Comparison of ENCODE assay signal across 8 cellular contexts in genomic region chr4:186192068-186192751, GRCh38. TPM values are rescaled to one million over a fixed set of nuclear protein-coding genes. Genes with fewer than 3 reads are reported as not detected.
A peak's percentile ranks its signal among the peaks of the same experiment; 100 is the strongest.
DNase-seq lines count a peak whose midpoint lies in the region; ATAC-seq and TF ChIP-seq lines count a peak whose summit lies in the region.

No MANE protein-coding gene starts in this region.

- H3K4me3 Mint-ChIP-seq in CD4-positive, alpha-beta memory T cell = peak overlapping the region; percentile 92 to 97 (median 95)

- peaks cover 36% of the 10 kb centered on the region for H3K4me1 ChIP-seq in CD4-positive, alpha-beta memory T cell (ENCODE audit: insufficient read depth, low read length)
- H3K4me1 ChIP-seq in esophagus muscularis mucosa (peaks cover 24 to 39% (median 35%) of the 10 kb centered on the region in 4 donors), thyroid gland (peaks cover 9 to 20% of the 10 kb centered on the region in 2 donors)

- DNase-seq in CD4-positive, alpha-beta memory T cell = peak in 4 of 5 donors; percentile 27 to 53 (median 50)
- DNase-seq in NAMALWA (ENCODE audit: low spot score) (peak; percentile 30), activated T-cell treated with anti-CD3 and anti-CD28 coated beads for 4 hours (peak; percentile 11), esophagus muscularis mucosa (ENCODE audit: extremely low spot score) (no peak), mucosa of gallbladder (ENCODE audit: low spot score) (peak; percentile 61), thyroid gland (peak; percentile 40 to 50)

- POLR2A ChIA-PET in CD4-positive, alpha-beta memory T cell (lab: Charles Lee; ENCODE audit: partially characterized antibody) = interaction anchor here (0.9 to 5.8 kb wide), 5 partner anchors 12 to 989 kb away, joined by 3 to 131 read pairs (median 8); partner anchors contain the start of genes ANKRD37, LRP2BP, TLR3 and UFSP2

- no peaks in the 10 kb centered on the region for H3K27me3 ChIP-seq in CD4-positive, alpha-beta memory T cell (ENCODE audit: insufficient read depth, low read length)
- no peaks in the 10 kb centered on the region for H3K27me3 ChIP-seq in esophagus muscularis mucosa
- no peaks in the 10 kb centered on the region for H3K27me3 ChIP-seq in thyroid gland

- TF ChIP-seq EP300 in esophagus muscularis mucosa (IDR thresholded peaks at IDR 0.05) = no peak

- H3K9me3 ChIP-seq in CD4-positive, alpha-beta memory T cell (ENCODE audit: control insufficient read depth in 1 of 2, low read length in 2 of 2) = no peaks in the 10 kb centered on the region
- H3K9me3 ChIP-seq in esophagus muscularis mucosa (no peaks in the 10 kb centered on the region), thyroid gland (no peaks in the 10 kb centered on the region)

- peak overlapping the region; percentile 79 for H3K4me3 ChIP-seq in CD4-positive, alpha-beta memory T cell (ENCODE audit: low read length in 2 of 2)
- H3K4me3 ChIP-seq in esophagus muscularis mucosa (peak overlapping the region; percentile 69 to 92 (median 80)), thyroid gland (replicated peaks in 1 of 3) (peak overlapping the region; percentile 54 to 78 (median 70))

- TF ChIP-seq CTCF in esophagus muscularis mucosa (IDR thresholded peaks at IDR 0.05) (no peak), thyroid gland (IDR thresholded peaks at IDR 0.05) (no peak)

- 2% methylated on average over 17 of the region's 24 CpGs for WGBS in esophagus muscularis mucosa
- WGBS in thyroid gland, 2 donors = 2 to 11% methylated on average over 20 to 22 of the region's 24 CpGs

- H3K27me3 Mint-ChIP-seq in CD4-positive, alpha-beta memory T cell = no peaks in the 10 kb centered on the region

- intact Hi-C loops in CD4-positive, alpha-beta memory T cell (cut with micrococcal nuclease) = loop anchor here (5.0 to 10.0 kb wide), 2 partner anchors 45 to 797 kb away; partner anchors contain the start of genes ANKRD37 and LRP2BP
- intact Hi-C loops in esophagus muscularis mucosa (cut with DNase I) = loop anchor here (5.0 kb wide), 1 partner anchor 125 kb away; the partner anchor contains the start of gene TLR3
- intact Hi-C loops in thyroid gland (cut with DNase I) = no loop called here

- CTCF ChIA-PET in CD4-positive, alpha-beta memory T cell (lab: Charles Lee; ENCODE audit: partially characterized antibody) = interaction anchor here (1.4 to 4.6 kb wide), 3 partner anchors 11 to 594 kb away, joined by 3 to 45 read pairs (median 3); no protein-coding TSS in a partner anchor

- H3K4me1 Mint-ChIP-seq in CD4-positive, alpha-beta memory T cell = peaks cover 33 to 62% (median 44%) of the 10 kb centered on the region in 4 donors

- peaks cover 22 to 45% of the 10 kb centered on the region in 2 donors for H3K36me3 Mint-ChIP-seq in CD4-positive, alpha-beta memory T cell

- TF ChIP-seq POLR2A in esophagus muscularis mucosa (IDR thresholded peaks at IDR 0.05; ENCODE audit: low read depth) = no peak
- no peak for TF ChIP-seq POLR2A in thyroid gland (IDR thresholded peaks at IDR 0.05)

- no peaks in the 10 kb centered on the region for H3K9me3 Mint-ChIP-seq in CD4-positive, alpha-beta memory T cell

- ATAC-seq in GM21717 (IDR thresholded peaks at IDR 0.05; ENCODE audit: unreplicated experiment) (peak; percentile 24), GM21576 (IDR thresholded peaks at IDR 0.05; ENCODE audit: unreplicated experiment) (no peak)

- peak overlapping the region; percentile 96 to 98 (median 97) for H3K27ac Mint-ChIP-seq in CD4-positive, alpha-beta memory T cell

- peaks cover 4% of the 10 kb centered on the region for H3K36me3 ChIP-seq in CD4-positive, alpha-beta memory T cell (ENCODE audit: insufficient read depth, low read length)
- H3K36me3 ChIP-seq in esophagus muscularis mucosa (peaks cover 0 to 22% (median 3%) of the 10 kb centered on the region in 4 donors), thyroid gland (no peaks in the 10 kb centered on the region)

- H3K27ac ChIP-seq in CD4-positive, alpha-beta memory T cell (ENCODE audit: low read depth, low read length) = peak overlapping the region; percentile 90
- peak overlapping the region; percentile 92 to 98 (median 96) for H3K27ac ChIP-seq in esophagus muscularis mucosa (replicated peaks in 1 of 4)
- H3K27ac ChIP-seq in thyroid gland = peak overlapping the region; percentile 75 to 99 (median 95)

RNA-seq across cellular contexts. Expression of gene CYP4V2, which starts 0.8 kb away (rescaled TPM):
- total RNA-seq in CD4-positive, alpha-beta memory T cell = 10 to 100 TPM; 41.9 to 45.5 TPM
- 10 to 100 TPM; 25.3 to 40.9 TPM for polyA plus RNA-seq in CD4-positive, alpha-beta memory T cell
- 10 to 100 TPM; 27.5 to 43.1 (median 35.5) TPM for total RNA-seq in esophagus muscularis mucosa
- total RNA-seq in mucosa of gallbladder = 96.4 TPM
- total RNA-seq in thyroid gland = 10 to 100 TPM; 36.6 to 66.9 (median 48.2) TPM

RNA-seq across cellular contexts. Expression of gene KLKB1, which starts 35.1 kb away (rescaled TPM):
- total RNA-seq in CD4-positive, alpha-beta memory T cell = 1 to 10 TPM; 1.2 to 1.4 TPM
- polyA plus RNA-seq in CD4-positive, alpha-beta memory T cell = not detected
- total RNA-seq in esophagus muscularis mucosa (1 to 10 TPM in 1 of 4 donors, under 1 TPM in 3; 0.45 to 2.0 (median 0.83) TPM), mucosa of gallbladder (3.7 TPM), thyroid gland (10 to 100 TPM in 1 of 4 donors, 1 to 10 TPM in 2, not detected in 1; 1.2 to 11.8 (median 2.3) TPM)
